In genomic region chr15:91968610-91969009, GRCh38 we compare ENCODE assay signal across 22 cellular contexts.
A peak's percentile ranks its signal among the peaks of the same experiment; 100 is the strongest.
DNase-seq lines count a peak whose midpoint lies in the region; ATAC-seq, FAIRE-seq and TF ChIP-seq lines count a peak whose summit lies in the region.
"Had no signal": no experiment of that assay in that cellular context is flagged by ENCODE, and none has a peak within 500 bp of the region (broad histone marks: within the 10 kb centered on the region; RNA-seq: fewer than 3 reads in every experiment).

No MANE protein-coding gene starts in this region.

- H3K79me2 ChIP-seq in OCI-LY7 (ENCODE audit: insufficient read depth, low read depth, low read length): peaks cover 5% of the 10 kb centered on the region; the same call in 1 of the 2 replicates
- H3K79me2 ChIP-seq in neural progenitor cell (ENCODE audit: low read depth): no peaks in the 10 kb centered on the region

- H2AFZ ChIP-seq in OCI-LY7 (ENCODE audit: low read length) (no peak overlapping the region), neural progenitor cell (replicated peaks) (no peak overlapping the region)

- TF ChIP-seq CTCF in GM12874 (IDR thresholded peaks at IDR 0.05; ENCODE audit: insufficient read depth, low read depth, low read length) (peak; percentile 19; the same call in 1 of the 2 replicates), OCI-LY7 (conservative IDR thresholded peaks at IDR 0.05; ENCODE audit: low read length) (peak; percentile 39), endodermal cell (conservative IDR thresholded peaks at IDR 0.05) (peak; percentile 65), neural progenitor cell (IDR thresholded peaks at IDR 0.05) (peak; percentile 32)

- H3K9me3 Mint-ChIP-seq in endodermal cell (peaks cover 6% of the 10 kb centered on the region), neural progenitor cell (peaks cover 2% of the 10 kb centered on the region)
- H3K9me3 Mint-ChIP-seq: CD8-positive, alpha-beta T cell had no signal

- no peaks in the 10 kb centered on the region for H3K27me3 Mint-ChIP-seq in endodermal cell (ENCODE audit: insufficient read depth)
- H3K27me3 Mint-ChIP-seq in neural progenitor cell (ENCODE audit: insufficient read depth, low read depth): peaks cover 3% of the 10 kb centered on the region

- H3K27ac Mint-ChIP-seq in endodermal cell (no peak overlapping the region), neural progenitor cell (no peak overlapping the region)
- H3K27ac Mint-ChIP-seq: CD8-positive, alpha-beta T cell had no signal

- no peaks in the 10 kb centered on the region for H3K9me2 ChIP-seq in OCI-LY7 (ENCODE audit: insufficient read depth, low read length)

- 94 to 96% methylated on average over 13 to 14 of the region's 14 CpGs for WGBS in endodermal cell (ENCODE audit: insufficient coverage in 1 of 2, insufficient read length in 1 of 2), 2 experiments

- POLR2A ChIA-PET in OCI-LY7 (lab: Charles Lee): no interaction called here

- H3K36me3 Mint-ChIP-seq in endodermal cell (ENCODE audit: low read depth): no peaks in the 10 kb centered on the region
- H3K36me3 Mint-ChIP-seq in neural progenitor cell: no peaks in the 10 kb centered on the region
- H3K36me3 Mint-ChIP-seq: CD8-positive, alpha-beta T cell had no signal

- no peaks in the 10 kb centered on the region for H3K9me3 ChIP-seq in OCI-LY7 (ENCODE audit: low read length)
- no peaks in the 10 kb centered on the region for H3K9me3 ChIP-seq in endodermal cell (ENCODE audit: control insufficient read depth, low read length)
- no peaks in the 10 kb centered on the region for H3K9me3 ChIP-seq in neural progenitor cell (ENCODE audit: low read depth)
- H3K9me3 ChIP-seq: esophagus squamous epithelium, mucosa of descending colon, transverse colon had no signal

- FAIRE-seq in urothelium cell line (lab: Jason Lieb, UNC): no peak
- FAIRE-seq: HepG2, small intestine had no signal

- DNase-seq in OCI-LY7 (ENCODE audit: low spot score) (no peak), endodermal cell (no peak), neural progenitor cell (ENCODE audit: low spot score) (no peak), NCI-H1417 (lab: John Stamatoyannopoulos, UW) (no peak), urothelium cell line (ENCODE audit: low spot score) (no peak), kidney tubule cell (ENCODE audit: low spot score) (no peak)
- DNase-seq: activated CD4-positive, alpha-beta T cell treated with anti-CD3 and anti-CD28 coated beads, Interleukin-2, amount 50 U/mL, for 48 hours; activated gamma-delta T cell treated with Interleukin-2 at 50 U/mL for 16 hours; amniotic stem cell; CD8-positive, alpha-beta T cell; esophagus squamous epithelium; mucosa of descending colon; NCI-H1436 treated with DMSO at 0.1 percent for 48 hours; NCI-H2171; NCI-H526 treated with DMSO at 0.1 percent for 48 hours; small intestine; stimulated activated CD4-positive, alpha-beta T cell treated with anti-CD3 and anti-CD28 coated beads, Interleukin-2, amount 100 ng/mL, for 48 hours; stimulated activated naive CD8-positive, alpha-beta T cell treated with anti-CD3 and anti-CD28 coated beads, Interleukin-15, Interleukin-2, amounts not matched to agents 100 U/mL and 50 U/mL, for 24 hours; transverse colon had no signal

- CTCF ChIA-PET in OCI-LY7 (lab: Charles Lee; ENCODE audit: unreplicated experiment): no interaction called here

- H4K20me1 ChIP-seq in OCI-LY7 (ENCODE audit: insufficient read depth, low read length) (0 out of 2 replicates have a peak, but pooled peaks cover 3% of the 10 kb centered on the region), neural progenitor cell (ENCODE audit: low read depth) (no peaks in the 10 kb centered on the region)

- no peak overlapping the region for H3K4me3 Mint-ChIP-seq in endodermal cell
- no peak overlapping the region for H3K4me3 Mint-ChIP-seq in neural progenitor cell
- H3K4me3 Mint-ChIP-seq: CD8-positive, alpha-beta T cell had no signal

- no TSS peak for BruUV-seq in OCI-LY7 (replicated peaks; lab: Mats Ljungman, UMichigan)

- no peaks in the 10 kb centered on the region for H3F3A ChIP-seq in neural progenitor cell (ENCODE audit: low read depth)

- H3K4me1 ChIP-seq in OCI-LY7 (ENCODE audit: insufficient read depth, low read length, poor library complexity, severe bottlenecking) (peaks cover 23% of the 10 kb centered on the region), endodermal cell (ENCODE audit: control insufficient read depth, insufficient read depth, low read length) (no peaks in the 10 kb centered on the region), neural progenitor cell (peaks cover 8% of the 10 kb centered on the region)
- H3K4me1 ChIP-seq: transverse colon had no signal

- peaks cover 3% of the 10 kb centered on the region; the same call in 1 of the 2 replicates for H3K36me3 ChIP-seq in OCI-LY7 (ENCODE audit: insufficient read depth, low read length)
- no peaks in the 10 kb centered on the region for H3K36me3 ChIP-seq in endodermal cell (ENCODE audit: control insufficient read depth, insufficient read depth, low read length)
- no peaks in the 10 kb centered on the region for H3K36me3 ChIP-seq in neural progenitor cell
- H3K36me3 ChIP-seq: esophagus squamous epithelium, transverse colon had no signal

- H3K9ac ChIP-seq in endodermal cell (ENCODE audit: extremely low read depth, low read length, poor library complexity, severe bottlenecking): no peak overlapping the region
- H3K9ac ChIP-seq in neural progenitor cell: no peak overlapping the region

- H3K4me3 ChIP-seq in OCI-LY7 (ENCODE audit: low read depth, low read length, poor library complexity, severe bottlenecking) (no peak overlapping the region), endodermal cell (ENCODE audit: low read length) (no peak overlapping the region), neural progenitor cell (no peak overlapping the region)
- H3K4me3 ChIP-seq: esophagus squamous epithelium, mucosa of descending colon, transverse colon had no signal

- no peak overlapping the region for H3K4me2 ChIP-seq in OCI-LY7 (ENCODE audit: low read length)
- no peak overlapping the region for H3K4me2 ChIP-seq in neural progenitor cell

- H3K27ac ChIP-seq in OCI-LY7 (ENCODE audit: low read depth, low read length, poor library complexity, severe bottlenecking) (no peak overlapping the region), endodermal cell (ENCODE audit: low read depth, low read length) (no peak overlapping the region), neural progenitor cell (no peak overlapping the region)
- H3K27ac ChIP-seq: esophagus squamous epithelium, transverse colon had no signal

- ATAC-seq in HG03097 (IDR thresholded peaks at IDR 0.05; ENCODE audit: low FRiP score, unreplicated experiment): no peak
- ATAC-seq: CD8-positive, alpha-beta T cell; HepG2; mucosa of descending colon; stimulated activated naive CD8-positive, alpha-beta T cell treated with anti-CD3 and anti-CD28 coated beads, Interleukin-15, Interleukin-2, amounts not matched to agents 100 U/mL and 50 U/mL, for 24 hours had no signal

- intact Hi-C loops in OCI-LY7 (cut with micrococcal nuclease; ENCODE audit: unreplicated experiment): no loop called here

- peaks cover 4% of the 10 kb centered on the region for H3K4me1 Mint-ChIP-seq in endodermal cell
- peaks cover 14% of the 10 kb centered on the region for H3K4me1 Mint-ChIP-seq in neural progenitor cell

- H3K27me3 ChIP-seq in endodermal cell (ENCODE audit: control insufficient read depth, insufficient read depth, low read length, poor library complexity, severe bottlenecking): no peaks in the 10 kb centered on the region
- H3K27me3 ChIP-seq in neural progenitor cell: no peaks in the 10 kb centered on the region
- H3K27me3 ChIP-seq: esophagus squamous epithelium, transverse colon had no signal
